In genomic region chr1:198918920-198919319, GRCh38 we compare ENCODE assay signal across 13 cellular contexts.
DNase-seq lines count a peak whose midpoint lies in the region; ATAC-seq, FAIRE-seq and TF ChIP-seq lines count a peak whose summit lies in the region.
"Had no signal": no experiment of that assay in that cellular context is flagged by ENCODE, and none has a peak within 500 bp of the region (broad histone marks: within the 10 kb centered on the region; RNA-seq: fewer than 3 reads in every experiment).

No MANE protein-coding gene starts in this region.

- H2AFZ ChIP-seq in keratinocyte (ENCODE audit: control insufficient read depth, low read length): no peak overlapping the region

- H3K9me3 Mint-ChIP-seq in CD4-positive, alpha-beta memory T cell: no peaks in the 10 kb centered on the region
- no peaks in the 10 kb centered on the region for H3K9me3 Mint-ChIP-seq in HFFc6
- no peaks in the 10 kb centered on the region for H3K9me3 Mint-ChIP-seq in activated T-helper 2 cell treated with anti-CD3 and anti-CD28 coated beads, Interferon-gamma antibody, Interleukin-2, Interleukin-4, amounts not matched to agents 10 μg/mL and 5 μg/mL and 100 μg/mL, durations not matched to agents 14 hours and 24 hours and 36 hours

- ATAC-seq in HG03520 (IDR thresholded peaks at IDR 0.05; ENCODE audit: unreplicated experiment): no peak

- H3K4me1 Mint-ChIP-seq in CD4-positive, alpha-beta memory T cell: peaks cover 33 to 51% (median 38%) of the 10 kb centered on the region in 4 donors
- H3K4me1 Mint-ChIP-seq in HFFc6 (ENCODE audit: low read depth): peaks cover 74% of the 10 kb centered on the region
- H3K4me1 Mint-ChIP-seq in activated T-helper 2 cell treated with anti-CD3 and anti-CD28 coated beads, Interferon-gamma antibody, Interleukin-2, Interleukin-4, amounts not matched to agents 10 μg/mL and 5 μg/mL and 100 μg/mL, durations not matched to agents 14 hours and 24 hours and 36 hours (ENCODE audit: low read depth): peaks cover 68% of the 10 kb centered on the region

- DNase-seq in CD4-positive, alpha-beta memory T cell: no peak
- DNase-seq in HFFc6: peak; percentile 18
- DNase-seq in activated T-helper 2 cell treated with anti-CD3 and anti-CD28 coated beads, Interferon-gamma antibody, Interleukin-2, Interleukin-4, amounts not matched to agents 10 μg/mL and 5 μg/mL and 100 μg/mL, durations not matched to agents 14 hours and 24 hours and 36 hours (ENCODE audit: low spot score): no peak
- DNase-seq in keratinocyte (ENCODE audit: low read depth, low spot score): no peak
- no peak for DNase-seq in iPS-NIHi7 (ENCODE audit: extremely low spot score)
- DNase-seq in KG1 (lab: John Stamatoyannopoulos, UW): no peak
- DNase-seq: activated T-cell treated with anti-CD3 and anti-CD28 coated beads for 4 hours, COR-L47, hypothalamus, NCI-H1048, NCI-H524 had no signal

- no peak overlapping the region for H3K9ac ChIP-seq in keratinocyte (ENCODE audit: control insufficient read depth, extremely low read depth, insufficient read depth, low read length)

- no peaks in the 10 kb centered on the region for H3K27me3 Mint-ChIP-seq in CD4-positive, alpha-beta memory T cell
- H3K27me3 Mint-ChIP-seq in HFFc6 (ENCODE audit: insufficient read depth): no peaks in the 10 kb centered on the region
- no peaks in the 10 kb centered on the region for H3K27me3 Mint-ChIP-seq in activated T-helper 2 cell treated with anti-CD3 and anti-CD28 coated beads, Interferon-gamma antibody, Interleukin-2, Interleukin-4, amounts not matched to agents 10 μg/mL and 5 μg/mL and 100 μg/mL, durations not matched to agents 14 hours and 24 hours and 36 hours (ENCODE audit: low read depth)

- H3K79me2 ChIP-seq in keratinocyte (ENCODE audit: control insufficient read depth, insufficient read depth, low read length): peaks cover 66% of the 10 kb centered on the region

- dilution Hi-C loops in keratinocyte (cut with MboI; ENCODE audit: extremely low pct_ligation_motif_present, low sequenced_read_pairs): no loop called here

- no peak overlapping the region for H3K4me3 ChIP-seq in CD4-positive, alpha-beta memory T cell (ENCODE audit: low read length in 2 of 2)
- no peak overlapping the region for H3K4me3 ChIP-seq in keratinocyte (ENCODE audit: control insufficient read depth in 2 of 3, extremely low read depth in 1 of 3, insufficient read depth in 2 of 3, low read depth in 1 of 3, low read length in 3 of 3)

- H3K27me3 ChIP-seq in CD4-positive, alpha-beta memory T cell (ENCODE audit: insufficient read depth, low read length): no peaks in the 10 kb centered on the region
- H3K27me3 ChIP-seq in keratinocyte (ENCODE audit: control insufficient read depth, extremely low read depth, insufficient read depth, low read length): no peaks in the 10 kb centered on the region

- no peak overlapping the region for H3K27ac ChIP-seq in CD4-positive, alpha-beta memory T cell (ENCODE audit: low read depth, low read length)
- H3K27ac ChIP-seq in keratinocyte (ENCODE audit: control insufficient read depth, insufficient read depth, low read length): peak overlapping the region; percentile 72

- no peaks in the 10 kb centered on the region for H3K36me3 ChIP-seq in CD4-positive, alpha-beta memory T cell (ENCODE audit: insufficient read depth, low read length)
- H3K36me3 ChIP-seq in keratinocyte (ENCODE audit: control insufficient read depth in 2 of 2, extremely low read depth in 1 of 2, insufficient read depth in 2 of 2, low read length in 2 of 2): no peaks in the 10 kb centered on the region

- H3K4me1 ChIP-seq in CD4-positive, alpha-beta memory T cell (ENCODE audit: insufficient read depth, low read length): peaks cover 49% of the 10 kb centered on the region
- peaks cover 29% of the 10 kb centered on the region for H3K4me1 ChIP-seq in keratinocyte (ENCODE audit: control insufficient read depth, extremely low read depth, insufficient read depth, low read length)

- intact Hi-C loops in CD4-positive, alpha-beta memory T cell (cut with micrococcal nuclease): no loop called here
- intact Hi-C loops in activated T-helper 2 cell treated with anti-CD3 and anti-CD28 coated beads, Interferon-gamma antibody, Interleukin-2, Interleukin-4, amounts not matched to agents 10 μg/mL and 5 μg/mL and 100 μg/mL, durations not matched to agents 14 hours and 24 hours and 36 hours (cut with micrococcal nuclease): no loop called here

- peak; percentile 75 for FAIRE-seq in keratinocyte (lab: Jason Lieb, UNC)
- FAIRE-seq: TTC549 had no signal

- no peaks in the 10 kb centered on the region for H3K36me3 Mint-ChIP-seq in CD4-positive, alpha-beta memory T cell
- peaks cover 19% of the 10 kb centered on the region for H3K36me3 Mint-ChIP-seq in HFFc6 (ENCODE audit: low read depth)
- peaks cover 60% of the 10 kb centered on the region for H3K36me3 Mint-ChIP-seq in activated T-helper 2 cell treated with anti-CD3 and anti-CD28 coated beads, Interferon-gamma antibody, Interleukin-2, Interleukin-4, amounts not matched to agents 10 μg/mL and 5 μg/mL and 100 μg/mL, durations not matched to agents 14 hours and 24 hours and 36 hours (ENCODE audit: low read depth)

- peak overlapping the region in 5 of 7 donors; percentile 5 to 82 (median 60) for H3K27ac Mint-ChIP-seq in CD4-positive, alpha-beta memory T cell
- peak overlapping the region; percentile 89 for H3K27ac Mint-ChIP-seq in HFFc6
- peak overlapping the region; percentile 49 for H3K27ac Mint-ChIP-seq in activated T-helper 2 cell treated with anti-CD3 and anti-CD28 coated beads, Interferon-gamma antibody, Interleukin-2, Interleukin-4, amounts not matched to agents 10 μg/mL and 5 μg/mL and 100 μg/mL, durations not matched to agents 14 hours and 24 hours and 36 hours

- no peaks in the 10 kb centered on the region for H3K9me1 ChIP-seq in keratinocyte (ENCODE audit: control insufficient read depth, extremely low read depth, insufficient read depth, low read length)

- POLR2A ChIA-PET in CD4-positive, alpha-beta memory T cell (lab: Charles Lee; ENCODE audit: partially characterized antibody): interaction anchor here (1.7 to 3.4 kb wide), 2 partner anchors 10 to 16 kb away, joined by 5 to 29 read pairs; no protein-coding TSS in a partner anchor

- H3K4me2 ChIP-seq in keratinocyte (ENCODE audit: control insufficient read depth, extremely low read depth, insufficient read depth, low read depth, low read length): peak overlapping the region; percentile 60

- no peaks in the 10 kb centered on the region for H3K9me3 ChIP-seq in CD4-positive, alpha-beta memory T cell (ENCODE audit: control insufficient read depth in 1 of 2, low read length in 2 of 2)
- no peaks in the 10 kb centered on the region for H3K9me3 ChIP-seq in keratinocyte (ENCODE audit: control insufficient read depth, low read depth, low read length)

- CTCF ChIA-PET in CD4-positive, alpha-beta memory T cell (lab: Charles Lee; ENCODE audit: partially characterized antibody): no interaction called here

- H3K4me3 Mint-ChIP-seq in CD4-positive, alpha-beta memory T cell: peak overlapping the region in 5 of 8 donors; percentile 6 to 83 (median 80)
- peak overlapping the region; percentile 84 for H3K4me3 Mint-ChIP-seq in HFFc6
- H3K4me3 Mint-ChIP-seq in activated T-helper 2 cell treated with anti-CD3 and anti-CD28 coated beads, Interferon-gamma antibody, Interleukin-2, Interleukin-4, amounts not matched to agents 10 μg/mL and 5 μg/mL and 100 μg/mL, durations not matched to agents 14 hours and 24 hours and 36 hours (ENCODE audit: low read depth): no peak overlapping the region

- TF ChIP-seq CTCF in HFFc6 (IDR thresholded peaks at IDR 0.05): no peak
- no peak for TF ChIP-seq CTCF in keratinocyte (optimal IDR thresholded peaks at IDR 0.05 in 1 of 3, IDR thresholded peaks at IDR 0.05 in 1 of 3, conservative IDR thresholded peaks at IDR 0.05 in 1 of 3; ENCODE audit: extremely low read depth in 1 of 3, insufficient read depth in 2 of 3, low read length in 3 of 3)

- H4K20me1 ChIP-seq in keratinocyte (ENCODE audit: control insufficient read depth, extremely low read depth, insufficient read depth, low read length): no peaks in the 10 kb centered on the region
